2 cellular contexts compared by ENCODE assay signal in the genomic region with DNA sequence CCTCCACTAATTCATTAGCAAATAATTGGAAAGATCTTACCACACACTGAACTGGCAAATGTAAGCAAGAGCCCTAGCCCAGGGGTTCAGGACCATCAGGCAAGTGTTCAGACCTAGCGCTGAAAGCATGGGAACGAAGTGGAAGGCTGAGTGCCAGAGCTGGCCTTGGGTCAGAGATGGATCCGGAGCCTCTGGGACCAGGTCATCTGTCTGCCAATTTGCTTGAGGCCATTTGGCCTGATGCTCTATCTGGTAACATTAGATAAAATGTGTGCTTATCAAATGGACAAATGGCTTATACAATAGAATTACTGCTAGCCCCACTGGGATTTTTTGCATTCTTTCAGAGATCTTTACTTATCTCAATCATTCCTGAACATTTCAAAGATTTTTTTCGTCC.
A peak's percentile ranks its signal among the peaks of the same experiment; 100 is the strongest.
TF ChIP-seq lines count a peak whose summit lies in the region.

No MANE protein-coding gene starts in this region.

TF ChIP-seq in HepG2, 621 proteins besides CTCF, POLR2A, EP300 and RAD21:
- TF ChIP-seq, protein P1, sequence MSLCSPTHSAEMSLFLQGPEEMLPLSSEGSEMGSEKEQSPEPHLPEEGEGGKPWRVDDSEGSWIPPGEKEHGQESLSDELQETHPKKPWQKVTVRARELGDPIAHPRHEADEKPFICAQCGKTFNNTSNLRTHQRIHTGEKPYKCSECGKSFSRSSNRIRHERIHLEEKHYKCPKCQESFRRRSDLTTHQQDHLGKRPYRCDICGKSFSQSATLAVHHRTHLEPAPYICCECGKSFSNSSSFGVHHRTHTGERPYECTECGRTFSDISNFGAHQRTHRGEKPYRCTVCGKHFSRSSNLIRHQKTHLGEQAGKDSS (CRISPR knock-in tag; IDR thresholded peaks at IDR 0.05; ENCODE audit: borderline replicate concordance, low read depth): no peak
- TF ChIP-seq, protein P2, sequence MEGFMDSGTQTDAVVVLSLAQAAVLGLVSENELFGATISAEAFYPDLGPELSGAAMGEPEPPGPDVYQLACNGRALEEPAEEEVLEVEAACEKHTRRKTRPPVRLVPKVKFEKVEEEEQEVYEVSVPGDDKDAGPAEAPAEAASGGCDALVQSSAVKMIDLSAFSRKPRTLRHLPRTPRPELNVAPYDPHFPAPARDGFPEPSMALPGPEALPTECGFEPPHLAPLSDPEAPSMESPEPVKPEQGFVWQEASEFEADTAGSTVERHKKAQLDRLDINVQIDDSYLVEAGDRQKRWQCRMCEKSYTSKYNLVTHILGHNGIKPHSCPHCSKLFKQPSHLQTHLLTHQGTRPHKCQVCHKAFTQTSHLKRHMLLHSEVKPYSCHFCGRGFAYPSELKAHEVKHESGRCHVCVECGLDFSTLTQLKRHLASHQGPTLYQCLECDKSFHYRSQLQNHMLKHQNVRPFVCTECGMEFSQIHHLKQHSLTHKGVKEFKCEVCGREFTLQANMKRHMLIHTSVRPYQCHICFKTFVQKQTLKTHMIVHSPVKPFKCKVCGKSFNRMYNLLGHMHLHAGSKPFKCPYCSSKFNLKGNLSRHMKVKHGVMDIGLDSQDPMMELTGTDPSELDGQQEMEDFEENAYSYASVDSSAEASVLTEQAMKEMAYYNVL (CRISPR knock-in tag; IDR thresholded peaks at IDR 0.05; ENCODE audit: borderline replicate concordance): no peak
- TF ChIP-seq FOXK2 (IDR thresholded peaks at IDR 0.05) (no peak), ZNF678 (CRISPR knock-in tag; IDR thresholded peaks at IDR 0.05) (no peak), ZSCAN29 (CRISPR knock-in tag; conservative IDR thresholded peaks at IDR 0.05) (no peak), NR2F2 (IDR thresholded peaks at IDR 0.05; ENCODE audit: borderline replicate concordance, low read depth) (no peak), ZNF564 (CRISPR knock-in tag; IDR thresholded peaks at IDR 0.05) (no peak), ZNF207 (IDR thresholded peaks at IDR 0.05; ENCODE audit: borderline replicate concordance) (no peak), ZNF788 (CRISPR knock-in tag; IDR thresholded peaks at IDR 0.05; ENCODE audit: borderline replicate concordance) (no peak)
- TF ChIP-seq, protein P3, sequence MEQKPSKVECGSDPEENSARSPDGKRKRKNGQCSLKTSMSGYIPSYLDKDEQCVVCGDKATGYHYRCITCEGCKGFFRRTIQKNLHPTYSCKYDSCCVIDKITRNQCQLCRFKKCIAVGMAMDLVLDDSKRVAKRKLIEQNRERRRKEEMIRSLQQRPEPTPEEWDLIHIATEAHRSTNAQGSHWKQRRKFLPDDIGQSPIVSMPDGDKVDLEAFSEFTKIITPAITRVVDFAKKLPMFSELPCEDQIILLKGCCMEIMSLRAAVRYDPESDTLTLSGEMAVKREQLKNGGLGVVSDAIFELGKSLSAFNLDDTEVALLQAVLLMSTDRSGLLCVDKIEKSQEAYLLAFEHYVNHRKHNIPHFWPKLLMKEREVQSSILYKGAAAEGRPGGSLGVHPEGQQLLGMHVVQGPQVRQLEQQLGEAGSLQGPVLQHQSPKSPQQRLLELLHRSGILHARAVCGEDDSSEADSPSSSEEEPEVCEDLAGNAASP (CRISPR knock-in tag; IDR thresholded peaks at IDR 0.05; ENCODE audit: borderline replicate concordance): no peak

TF ChIP-seq in SK-N-SH, 30 proteins besides CTCF, POLR2A, EP300 and RAD21:
- TF ChIP-seq RXRA (IDR thresholded peaks at IDR 0.05; ENCODE audit: borderline replicate concordance, low read depth) (no peak), TAF1 (IDR thresholded peaks at IDR 0.05; ENCODE audit: borderline replicate concordance, low read depth, low read length) (no peak), RCOR1 (IDR thresholded peaks at IDR 0.05; ENCODE audit: low read length) (peak; percentile 83; the same call in 1 of the 2 replicates), POLR2AphosphoS5 (IDR thresholded peaks at IDR 0.05; ENCODE audit: low read depth, low read length) (no peak)
TF ChIP-seq in SK-N-SH: peak in this region for 1.
